12 cellular contexts compared by ENCODE assay signal in the genomic region with DNA sequence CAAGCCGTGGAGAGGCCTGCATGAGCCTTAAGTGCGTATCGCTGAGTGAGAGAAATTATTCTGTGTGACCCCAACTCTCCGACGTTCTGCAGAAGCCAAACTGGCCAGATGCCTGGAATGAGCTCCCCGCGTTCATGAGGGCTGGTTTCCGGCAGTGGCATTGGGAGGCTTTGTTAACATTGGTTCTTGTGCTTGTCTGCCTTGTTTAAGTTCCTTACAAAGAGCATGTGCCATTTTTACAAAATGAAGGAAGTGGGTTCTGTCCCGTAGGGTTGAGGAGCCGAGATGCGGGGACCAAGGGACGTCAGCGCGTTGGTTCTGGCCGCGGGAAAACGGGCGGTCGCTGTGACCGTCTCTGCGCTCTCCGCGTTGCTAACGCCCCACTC. TPM values are rescaled to one million over a fixed set of nuclear protein-coding genes. Genes with fewer than 3 reads are reported as not detected.
DNase-seq lines count a peak whose midpoint lies in the region; ATAC-seq and TF ChIP-seq lines count a peak whose summit lies in the region.
"Had no signal": no experiment of that assay in that cellular context is flagged by ENCODE, and none has a peak within 500 bp of the region (broad histone marks: within the 10 kb centered on the region; RNA-seq: fewer than 3 reads in every experiment).

No MANE protein-coding gene starts in this region.

- H3K4me1 ChIP-seq in right cardiac atrium (ENCODE audit: control insufficient read depth, insufficient read depth, low read length) (peaks cover 5% of the 10 kb centered on the region), uterus (peaks cover 0 to 10% of the 10 kb centered on the region in 2 donors)
- H3K4me1 ChIP-seq: A549 had no signal

- peaks cover 7% of the 10 kb centered on the region for H3K9me3 Mint-ChIP-seq in nephron progenitor cell
- H3K9me3 Mint-ChIP-seq in activated naive CD4-positive, alpha-beta T cell treated with anti-CD3 and anti-CD28 coated beads, Interleukin-2, amount 50 U/mL, for 72 hours: no peaks in the 10 kb centered on the region
- no peaks in the 10 kb centered on the region for H3K9me3 Mint-ChIP-seq in T-cell
- H3K9me3 Mint-ChIP-seq: activated CD4-positive, alpha-beta memory T cell treated with anti-CD3 and anti-CD28 coated beads, Interleukin-2, amount 10 ng/mL, durations not matched to agents 7 days and 5 days had no signal

- H3K9me3 ChIP-seq in right cardiac atrium (ENCODE audit: control insufficient read depth, low read length) (no peaks in the 10 kb centered on the region), uterus (no peaks in the 10 kb centered on the region)
- H3K9me3 ChIP-seq: A549 had no signal

- no peak overlapping the region for H3K27ac ChIP-seq in right cardiac atrium (ENCODE audit: low read length)
- no peak overlapping the region for H3K27ac ChIP-seq in uterus
- H3K27ac ChIP-seq: A549, GM23248 had no signal

- POLR2A ChIA-PET in T-cell (lab: Charles Lee): no interaction called here

- H3K36me3 ChIP-seq in uterus: no peaks in the 10 kb centered on the region

- H3K4me3 Mint-ChIP-seq in nephron progenitor cell (peak overlapping the region; percentile 81), T-cell (peak overlapping the region in 1 of 3 donors; percentile 48)
- H3K4me3 Mint-ChIP-seq: activated CD4-positive, alpha-beta memory T cell treated with anti-CD3 and anti-CD28 coated beads, Interleukin-2, amount 10 ng/mL, durations not matched to agents 7 days and 5 days had no signal

- ATAC-seq in Right ventricle myocardium superior (ENCODE audit: poor library complexity) (no peak), right cardiac atrium (no peak), T-cell (replicated peaks in 1 of 4) (no peak)
- ATAC-seq in activated naive CD4-positive, alpha-beta T cell treated with anti-CD3 and anti-CD28 coated beads, Interleukin-2, amount 50 U/mL, for 72 hours: no peak
- ATAC-seq: A549 had no signal

- peak overlapping the region; percentile 57 for H3K4me3 ChIP-seq in right cardiac atrium (ENCODE audit: low read length)
- H3K4me3 ChIP-seq in uterus: peak overlapping the region; percentile 14 to 33
- H3K4me3 ChIP-seq: A549, GM23248 had no signal

- H3K27me3 ChIP-seq in right cardiac atrium (ENCODE audit: control insufficient read depth, insufficient read depth): no peaks in the 10 kb centered on the region
- no peaks in the 10 kb centered on the region for H3K27me3 ChIP-seq in uterus

- intact Hi-C loops in Right ventricle myocardium superior (cut with DNase I): no loop called here
- intact Hi-C loops in cardiac septum (cut with DNase I): no loop called here
- intact Hi-C loops in right cardiac atrium (cut with DNase I): no loop called here
- intact Hi-C loops in uterus (cut with DNase I; ENCODE audit: low total_unique reads): no loop called here

- H3K4me1 Mint-ChIP-seq in nephron progenitor cell: peaks cover 28% of the 10 kb centered on the region
- H3K4me1 Mint-ChIP-seq in T-cell: peaks cover 8 to 14% (median 11%) of the 10 kb centered on the region in 3 donors

- no peak overlapping the region for H3K27ac Mint-ChIP-seq in nephron progenitor cell
- peak overlapping the region in 1 of 2 donors; percentile 86 for H3K27ac Mint-ChIP-seq in activated naive CD4-positive, alpha-beta T cell treated with anti-CD3 and anti-CD28 coated beads, Interleukin-2, amount 50 U/mL, for 72 hours
- no peak overlapping the region for H3K27ac Mint-ChIP-seq in T-cell
- H3K27ac Mint-ChIP-seq: activated CD4-positive, alpha-beta memory T cell treated with anti-CD3 and anti-CD28 coated beads, Interleukin-2, amount 10 ng/mL, durations not matched to agents 7 days and 5 days had no signal

- 13% methylated on average over 24 of the region's 24 CpGs for WGBS in right cardiac atrium

- DNase-seq in Right ventricle myocardium superior (peak; percentile 13), cardiac septum (ENCODE audit: low spot score) (no peak), right cardiac atrium (peak in 1 of 3 donors; percentile 26), nephron progenitor cell (no peak), uterus (no peak), NCI-H1694 (lab: John Stamatoyannopoulos, UW) (no peak), T-cell (no peak)
- DNase-seq in activated naive CD4-positive, alpha-beta T cell treated with anti-CD3 and anti-CD28 coated beads, Interleukin-2, amount 50 U/mL, for 72 hours (ENCODE audit: low spot score in 2 of 2): no peak
- DNase-seq: activated CD4-positive, alpha-beta memory T cell treated with anti-CD3 and anti-CD28 coated beads, Interleukin-2, amount 10 ng/mL, durations not matched to agents 7 days and 5 days; NCI-H446 treated with DMSO at 0.1 percent for 48 hours had no signal

- CTCF ChIA-PET in T-cell (lab: Charles Lee): no interaction called here

- TF ChIP-seq CTCF in nephron progenitor cell (IDR thresholded peaks at IDR 0.05) (no peak), uterus (IDR thresholded peaks at IDR 0.05) (no peak)

- peaks cover 27% of the 10 kb centered on the region for H3K27me3 Mint-ChIP-seq in nephron progenitor cell (ENCODE audit: low read depth, poor library complexity)
- H3K27me3 Mint-ChIP-seq in T-cell: no peaks in the 10 kb centered on the region
- H3K27me3 Mint-ChIP-seq: activated CD4-positive, alpha-beta memory T cell treated with anti-CD3 and anti-CD28 coated beads, Interleukin-2, amount 10 ng/mL, durations not matched to agents 7 days and 5 days had no signal

- no peak for TF ChIP-seq POLR2A in uterus (IDR thresholded peaks at IDR 0.05)

- peaks cover 50% of the 10 kb centered on the region for H3K36me3 Mint-ChIP-seq in nephron progenitor cell (ENCODE audit: low read depth)
- peaks cover 0 to 6% of the 10 kb centered on the region in 2 donors for H3K36me3 Mint-ChIP-seq in activated naive CD4-positive, alpha-beta T cell treated with anti-CD3 and anti-CD28 coated beads, Interleukin-2, amount 50 U/mL, for 72 hours
- H3K36me3 Mint-ChIP-seq in T-cell: peaks cover 4% of the 10 kb centered on the region

RNA-seq across cellular contexts. Expression of gene RABL6, which starts 13.2 kb away (rescaled TPM):
- total RNA-seq in Right ventricle myocardium superior (68.0 TPM), cardiac septum (66.4 TPM), right cardiac atrium (10 to 100 TPM; 67.3 to 73.6 (median 71.6) TPM), uterus (10 to 100 TPM; 28.8 to 57.9 (median 39.6) TPM), T-cell (10 to 100 TPM; 60.5 to 86.7 (median 82.8) TPM)
- 87.2 TPM for polyA plus RNA-seq in right cardiac atrium
- total RNA-seq in activated naive CD4-positive, alpha-beta T cell treated with anti-CD3 and anti-CD28 coated beads, Interleukin-2, amount 50 U/mL, for 72 hours: 100 to 1,000 TPM in 1 of 2 donors, 10 to 100 TPM in 1; 79.3 to 101 TPM

RNA-seq across cellular contexts. Expression of gene AJM1, which starts 21.3 kb away (rescaled TPM):
- total RNA-seq in Right ventricle myocardium superior: 7.3 TPM
- total RNA-seq in cardiac septum: 8.6 TPM
- total RNA-seq in right cardiac atrium: 10 to 100 TPM in 1 of 4 donors, 1 to 10 TPM in 3; 4.4 to 11.5 (median 8.0) TPM
- polyA plus RNA-seq in right cardiac atrium: 4.3 TPM
- 1 to 10 TPM in 3 of 4 donors, not detected in 1; 1.3 to 3.6 (median 3.6) TPM for total RNA-seq in uterus
- total RNA-seq in activated naive CD4-positive, alpha-beta T cell treated with anti-CD3 and anti-CD28 coated beads, Interleukin-2, amount 50 U/mL, for 72 hours: 1 to 10 TPM; 3.7 to 6.7 TPM
- total RNA-seq in T-cell: 1 to 10 TPM; 2.1 to 7.5 (median 5.1) TPM

RNA-seq across cellular contexts. Expression of gene CCDC183, which starts 24.8 kb away (rescaled TPM):
- total RNA-seq in Right ventricle myocardium superior (1.5 TPM), cardiac septum (1.6 TPM), right cardiac atrium (1 to 10 TPM; 2.0 to 5.0 (median 2.6) TPM), uterus (1 to 10 TPM in 2 of 4 donors, not detected in 2; 2.0 TPM), T-cell (1 to 10 TPM; 1.9 to 2.9 (median 2.3) TPM)
- 3.8 TPM for polyA plus RNA-seq in right cardiac atrium
- 1 to 10 TPM in 1 of 2 donors, under 1 TPM in 1; 0.18 to 1.3 TPM for total RNA-seq in activated naive CD4-positive, alpha-beta T cell treated with anti-CD3 and anti-CD28 coated beads, Interleukin-2, amount 50 U/mL, for 72 hours

RNA-seq across cellular contexts. Expression of gene PHPT1, which starts 28.3 kb away (rescaled TPM):
- total RNA-seq in Right ventricle myocardium superior: 345 TPM
- total RNA-seq in cardiac septum: 296 TPM
- total RNA-seq in right cardiac atrium: 100 to 1,000 TPM; 176 to 227 (median 203) TPM
- 329 TPM for polyA plus RNA-seq in right cardiac atrium
- 10 to 100 TPM; 12.4 to 55.5 (median 31.4) TPM for total RNA-seq in uterus
- total RNA-seq in activated naive CD4-positive, alpha-beta T cell treated with anti-CD3 and anti-CD28 coated beads, Interleukin-2, amount 50 U/mL, for 72 hours: 100 to 1,000 TPM; 129 to 167 TPM
- 10 to 100 TPM; 23.3 to 56.8 (median 43.5) TPM for total RNA-seq in T-cell

RNA-seq across cellular contexts. Expression of gene TMEM141, which starts 29.8 kb away (rescaled TPM):
- total RNA-seq in Right ventricle myocardium superior (70.9 TPM), cardiac septum (62.5 TPM), right cardiac atrium (100 to 1,000 TPM in 2 of 4 donors, 10 to 100 TPM in 2; 73.6 to 115 (median 100) TPM), uterus (10 to 100 TPM in 3 of 4 donors, 1 to 10 TPM in 1; 3.5 to 48.9 (median 32.0) TPM), T-cell (10 to 100 TPM; 24.4 to 53.5 (median 45.8) TPM)
- polyA plus RNA-seq in right cardiac atrium: 158 TPM
- total RNA-seq in activated naive CD4-positive, alpha-beta T cell treated with anti-CD3 and anti-CD28 coated beads, Interleukin-2, amount 50 U/mL, for 72 hours: 10 to 100 TPM; 31.1 to 46.8 TPM
